Comparison of ENCODE assay signal across 11 cellular contexts in the genomic region with DNA sequence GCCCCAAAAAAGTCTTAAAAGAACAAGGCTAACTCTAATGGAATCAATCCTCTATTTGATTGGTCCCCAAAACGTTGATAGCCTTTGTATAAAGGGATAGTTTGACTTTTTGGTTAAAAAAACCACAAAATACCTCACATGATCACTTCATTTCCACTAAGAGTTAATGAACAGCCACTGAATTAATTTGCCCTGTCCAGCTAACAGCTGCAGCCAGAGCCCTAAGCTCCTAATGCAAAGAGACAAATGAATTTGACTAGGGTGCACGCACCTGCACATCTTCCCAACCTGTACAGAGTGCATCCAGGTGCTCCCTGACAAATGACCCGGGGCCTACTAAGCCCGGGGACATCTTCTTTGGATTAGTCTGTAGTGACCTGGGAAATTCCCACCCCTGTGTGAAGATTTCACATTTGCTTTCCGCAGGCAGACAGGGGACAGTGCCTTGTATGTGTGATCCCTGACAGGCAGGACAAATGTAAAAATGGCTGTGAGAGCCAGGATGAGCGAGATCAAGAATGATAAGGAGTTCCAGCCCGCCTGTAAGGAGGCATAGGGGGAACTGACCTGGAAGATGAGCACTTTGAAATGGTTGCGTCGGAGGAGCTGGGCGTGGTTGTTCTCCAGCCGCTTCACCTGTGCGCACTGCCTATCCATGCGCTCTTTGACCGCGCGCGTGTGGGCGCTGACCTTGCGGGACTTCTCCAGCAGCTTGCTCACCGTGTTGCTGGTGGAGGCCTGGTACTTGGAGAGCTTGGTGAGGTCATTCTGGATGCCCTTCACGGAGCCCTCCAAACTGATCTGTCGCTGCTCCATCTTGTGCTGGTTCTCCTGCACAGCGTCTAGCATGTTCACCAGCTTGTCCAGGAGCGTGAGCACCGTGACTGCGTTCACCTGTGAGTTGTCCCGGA. TPM values are rescaled to one million over a fixed set of nuclear protein-coding genes. Genes with fewer than 3 reads are reported as not detected.
DNase-seq lines count a peak whose midpoint lies in the region; ATAC-seq and TF ChIP-seq lines count a peak whose summit lies in the region.
"Had no signal": no experiment of that assay in that cellular context is flagged by ENCODE, and none has a peak within 500 bp of the region (broad histone marks: within the 10 kb centered on the region; RNA-seq: fewer than 3 reads in every experiment).

No MANE protein-coding gene starts in this region.

- H3K4me3 ChIP-seq in colonic mucosa (peak overlapping the region; percentile 27), mucosa of stomach (ENCODE audit: low read length) (peak overlapping the region; percentile 4), vagina (peak overlapping the region; percentile 45 to 46)

- H3K27me3 ChIP-seq in colonic mucosa (no peaks in the 10 kb centered on the region), mucosa of stomach (ENCODE audit: control insufficient read depth, insufficient read depth, low read length) (no peaks in the 10 kb centered on the region), vagina (no peaks in the 10 kb centered on the region)

- intact Hi-C loops in colonic mucosa (cut with DNase I) (no loop called here), vagina (cut with DNase I) (no loop called here)

- H3K9me3 ChIP-seq in colonic mucosa = no peaks in the 10 kb centered on the region
- no peaks in the 10 kb centered on the region for H3K9me3 ChIP-seq in mucosa of stomach (ENCODE audit: control insufficient read depth, low read length)
- no peaks in the 10 kb centered on the region for H3K9me3 ChIP-seq in vagina

- H3K36me3 ChIP-seq in colonic mucosa (no peaks in the 10 kb centered on the region), mucosa of stomach (ENCODE audit: control insufficient read depth, insufficient read depth, low read length) (no peaks in the 10 kb centered on the region), vagina (no peaks in the 10 kb centered on the region)

- no peaks in the 10 kb centered on the region for H3K9me3 Mint-ChIP-seq in stimulated activated naive CD8-positive, alpha-beta T cell treated with anti-CD3 and anti-CD28 coated beads, Interleukin-15, amount 100 ng/mL, for 72 hours
- H3K9me3 Mint-ChIP-seq: natural killer cell treated with Interleukin-12 subunit alpha and Interleukin-12 subunit beta and Interleukin-15 and Interleukin-18, amount 100 ng/mL, for 72 hours had no signal

- peak overlapping the region in 1 of 2 donors; percentile 14 for H3K4me3 Mint-ChIP-seq in stimulated activated naive CD8-positive, alpha-beta T cell treated with anti-CD3 and anti-CD28 coated beads, Interleukin-15, amount 100 ng/mL, for 72 hours
- H3K4me3 Mint-ChIP-seq: natural killer cell treated with Interleukin-12 subunit alpha and Interleukin-12 subunit beta and Interleukin-15 and Interleukin-18, amount 100 ng/mL, for 72 hours had no signal

- no peak for TF ChIP-seq POLR2A in vagina (IDR thresholded peaks at IDR 0.05)

- H3K27me3 Mint-ChIP-seq in stimulated activated naive CD8-positive, alpha-beta T cell treated with anti-CD3 and anti-CD28 coated beads, Interleukin-15, amount 100 ng/mL, for 72 hours = peaks cover 53% of the 10 kb centered on the region

- H3K4me1 Mint-ChIP-seq in stimulated activated naive CD8-positive, alpha-beta T cell treated with anti-CD3 and anti-CD28 coated beads, Interleukin-15, amount 100 ng/mL, for 72 hours = peaks cover 11% of the 10 kb centered on the region

- H3K27ac ChIP-seq in colonic mucosa = peak overlapping the region; percentile 33
- H3K27ac ChIP-seq in vagina = peak overlapping the region; percentile 68
- H3K27ac ChIP-seq: C4-2B had no signal

- no peak overlapping the region for H3K27ac Mint-ChIP-seq in stimulated activated naive CD8-positive, alpha-beta T cell treated with anti-CD3 and anti-CD28 coated beads, Interleukin-15, amount 100 ng/mL, for 72 hours
- H3K27ac Mint-ChIP-seq: natural killer cell treated with Interleukin-12 subunit alpha and Interleukin-12 subunit beta and Interleukin-15 and Interleukin-18, amount 100 ng/mL, for 72 hours had no signal

- TF ChIP-seq CTCF in colonic mucosa (IDR thresholded peaks at IDR 0.05) (no peak), vagina (IDR thresholded peaks at IDR 0.05) (no peak)

- DNase-seq in stimulated activated naive CD8-positive, alpha-beta T cell treated with anti-CD3 and anti-CD28 coated beads, Interleukin-15, amount 100 ng/mL, for 72 hours = no peak
- DNase-seq in stimulated activated naive CD8-positive, alpha-beta T cell treated with anti-CD3 and anti-CD28 coated beads, Interleukin-15, Interleukin-2, amounts not matched to agents 100 U/mL and 50 U/mL, for 24 hours = no peak
- no peak for DNase-seq in colonic mucosa
- DNase-seq in vagina (ENCODE audit: extremely low spot score in 2 of 2) = no peak
- DNase-seq in effector CD8-positive, alpha-beta T cell (lab: John Stamatoyannopoulos, UW) = no peak
- DNase-seq in LoVo (ENCODE audit: low spot score) = no peak

- peak; percentile 58 for ATAC-seq in stimulated activated naive CD8-positive, alpha-beta T cell treated with anti-CD3 and anti-CD28 coated beads, Interleukin-15, amount 100 ng/mL, for 72 hours
- ATAC-seq in stimulated activated naive CD8-positive, alpha-beta T cell treated with anti-CD3 and anti-CD28 coated beads, Interleukin-15, Interleukin-2, amounts not matched to agents 100 U/mL and 50 U/mL, for 24 hours = no peak
- no peak for ATAC-seq in HG03097 (IDR thresholded peaks at IDR 0.05; ENCODE audit: low FRiP score, unreplicated experiment)

- H3K9ac ChIP-seq in colonic mucosa (ENCODE audit: low read depth in 2 of 2, low read length in 2 of 2) = peak overlapping the region; percentile 42 to 61
- peak overlapping the region; percentile 42 for H3K9ac ChIP-seq in mucosa of stomach (ENCODE audit: low read length)

- no peaks in the 10 kb centered on the region for H3K4me1 ChIP-seq in colonic mucosa
- peaks cover 10% of the 10 kb centered on the region for H3K4me1 ChIP-seq in mucosa of stomach (ENCODE audit: control insufficient read depth, insufficient read depth, low read length)
- H3K4me1 ChIP-seq in vagina = peaks cover 38% of the 10 kb centered on the region

RNA-seq across cellular contexts. Expression of a gene that starts 0.8 kb away (rescaled TPM):
- total RNA-seq in colonic mucosa = 10 to 100 TPM in 1 of 2 donors, 1 to 10 TPM in 1; 5.5 to 12.7 TPM
- total RNA-seq in vagina = 50.6 TPM
- total RNA-seq: natural killer cell treated with Interleukin-12 subunit alpha and Interleukin-12 subunit beta and Interleukin-15 and Interleukin-18, amount 100 ng/mL, for 72 hours; T-helper 1 cell treated with Interleukin-12 subunit alpha and Interleukin-12 subunit beta and Interleukin-4 antibody, amounts not matched to agents 30 ng/mL and 1 ng/mL, for 36 hours had no signal
